8 cellular contexts compared by ENCODE assay signal in the genomic region with DNA sequence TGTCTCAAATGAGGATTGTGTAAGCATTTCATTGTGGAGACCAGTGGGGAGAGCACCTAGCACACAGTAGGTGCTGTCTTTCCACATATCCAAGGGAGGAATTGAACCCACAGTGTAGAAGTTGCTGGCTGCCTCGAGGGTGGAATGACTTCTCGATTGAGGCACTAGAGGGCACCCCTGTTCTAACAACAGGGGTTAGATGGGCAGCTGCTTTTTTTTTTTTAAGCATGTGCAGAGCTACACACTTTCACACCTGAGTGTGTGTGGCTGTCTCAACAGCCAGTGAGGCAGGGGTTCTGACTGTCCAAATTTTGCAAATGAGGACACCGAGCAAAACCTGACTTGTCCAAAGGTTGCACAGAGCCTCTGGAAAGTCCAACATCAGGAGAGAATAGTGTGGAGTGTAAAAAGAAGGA.
DNase-seq lines count a peak whose midpoint lies in the region; ATAC-seq lines count a peak whose summit lies in the region.

No MANE protein-coding gene starts in this region.

- intact Hi-C loops in head of caudate nucleus (cut with DNase I) (no loop called here), posterior vena cava (cut with DNase I) (no loop called here)

- no peaks in the 10 kb centered on the region for H3K36me3 Mint-ChIP-seq in activated T-helper 17 cell treated with anti-CD3 and anti-CD28 coated beads, Interleukin-2, amount 50 U/mL, for 72 hours (ENCODE audit: low read depth)

- H3K27me3 Mint-ChIP-seq in activated T-helper 17 cell treated with anti-CD3 and anti-CD28 coated beads, Interleukin-2, amount 50 U/mL, for 72 hours = no peaks in the 10 kb centered on the region

- H3K4me1 Mint-ChIP-seq in activated T-helper 17 cell treated with anti-CD3 and anti-CD28 coated beads, Interleukin-2, amount 50 U/mL, for 72 hours = peaks cover 32% of the 10 kb centered on the region

- H3K4me3 Mint-ChIP-seq in activated T-helper 17 cell treated with anti-CD3 and anti-CD28 coated beads, Interleukin-2, amount 50 U/mL, for 72 hours = peak overlapping the region; percentile 33

- DNase-seq in SIG-M5 treated with dmso at 0.1 percent for 504 hours (lab: John Stamatoyannopoulos, UW; ENCODE audit: unreplicated experiment) (peak; percentile 30), SIG-M5 (lab: John Stamatoyannopoulos, UW) (no peak), NCI-H1694 (lab: John Stamatoyannopoulos, UW) (peak; percentile 10), head of caudate nucleus (peak in 29 of 42 donors; percentile 5 to 64 (median 42)), cerebellar nuclear complex (lab: John Stamatoyannopoulos, UW) (no peak), posterior vena cava (ENCODE audit: low spot score) (no peak)
- DNase-seq in stimulated activated CD4-positive, alpha-beta T cell treated with anti-CD3 and anti-CD28 coated beads, Interleukin-4, amount 100 ng/mL, for 48 hours (ENCODE audit: low read depth in 2 of 2) = peak; percentile 49 to 55

- no peak for ATAC-seq in activated T-helper 17 cell treated with anti-CD3 and anti-CD28 coated beads, Interleukin-2, amount 50 U/mL, for 72 hours (replicated peaks)

- H3K27ac Mint-ChIP-seq in activated T-helper 17 cell treated with anti-CD3 and anti-CD28 coated beads, Interleukin-2, amount 50 U/mL, for 72 hours = peak overlapping the region; percentile 50

- no peaks in the 10 kb centered on the region for H3K9me3 Mint-ChIP-seq in activated T-helper 17 cell treated with anti-CD3 and anti-CD28 coated beads, Interleukin-2, amount 50 U/mL, for 72 hours

Comparison
In these comparisons a context has a peak if more than half of its experiments do, and no peak if none do; other contexts are left out.
1. DNase-seq: peak in SIG-M5 treated with dmso at 0.1 percent for 504 hours (single experiment), NCI-H1694 (single experiment), head of caudate nucleus (29 of 42) and stimulated activated CD4-positive, alpha-beta T cell treated with anti-CD3 and anti-CD28 coated beads, Interleukin-4, amount 100 ng/mL, for 48 hours (2 of 2); none in SIG-M5 (single experiment), cerebellar nuclear complex (0 of 2) and posterior vena cava (single experiment).